21 cellular contexts compared by ENCODE assay signal in the genomic region with DNA sequence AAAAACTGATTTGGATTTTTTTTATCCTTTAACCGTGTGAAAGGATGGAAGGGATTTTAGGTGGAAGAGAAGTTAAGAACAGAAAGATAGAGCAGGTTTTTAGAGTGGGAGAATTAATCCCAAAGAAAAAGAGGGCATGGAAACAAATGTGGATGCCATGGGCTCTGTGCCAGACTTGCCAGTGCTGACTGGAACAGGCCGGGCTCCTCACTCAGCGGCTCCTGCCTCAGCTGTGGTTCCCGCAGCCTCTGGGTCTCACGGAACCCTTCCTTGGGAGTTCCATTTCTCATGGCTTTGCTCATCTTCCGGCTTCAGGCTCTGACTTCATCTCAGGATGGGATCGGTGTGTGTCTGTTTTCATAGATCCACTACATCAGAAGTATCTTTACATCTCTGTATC.
"Had no signal": no experiment of that assay in that cellular context is flagged by ENCODE, and none has a peak within 500 bp of the region (broad histone marks: within the 10 kb centered on the region; RNA-seq: fewer than 3 reads in every experiment).

No MANE protein-coding gene starts in this region.

- H3K79me2 ChIP-seq: parathyroid adenoma had no signal

- H3K4me3 ChIP-seq: left ventricle myocardium inferior, suprapubic skin, vagina had no signal

- DNase-seq: activated CD4-positive, alpha-beta T cell treated with anti-CD3 and anti-CD28 coated beads, Interleukin-2, amount 10 ng/mL, durations not matched to agents 24 days and 14 days; activated CD8-positive, alpha-beta T cell treated with anti-CD3 and anti-CD28 coated beads, Interleukin-2, amount 10 ng/mL, durations not matched to agents 7 days and 5 days; activated naive CD4-positive, alpha-beta T cell treated with anti-CD3 and anti-CD28 coated beads for 36 hours; activated naive CD8-positive, alpha-beta T cell treated with anti-CD3 and anti-CD28 coated beads, Interleukin-2, amount 50 U/mL, for 24 hours; activated T-cell treated with anti-CD3 and anti-CD28 coated beads, Interleukin-2, amount 50 U/mL, for 24 hours; dermis blood vessel endothelial cell; foreskin fibroblast; glutamatergic neuron; left ventricle myocardium inferior; naive thymus-derived CD8-positive, alpha-beta T cell; stimulated activated CD4-positive, alpha-beta T cell treated with anti-CD3 and anti-CD28 coated beads, Interleukin-12 subunit alpha, Interleukin-12 subunit beta, amount 100 ng/mL, for 4 hours; stimulated activated CD4-positive, alpha-beta T cell treated with anti-CD3 and anti-CD28 coated beads, Interleukin-2, amount 100 ng/mL, for 24 hours; stimulated activated naive CD4-positive, alpha-beta T cell treated with Interleukin-2 at 50 U/mL for 16 hours; T-helper 1 cell; T-helper 9 cell; trophoblast cell had no signal

- H3K4me1 ChIP-seq: parathyroid adenoma had no signal

- H3K36me3 ChIP-seq: neutrophil, vagina had no signal

- H2AFZ ChIP-seq: parathyroid adenoma had no signal

- H3K9me3 ChIP-seq: left ventricle myocardium inferior, neutrophil, suprapubic skin, vagina had no signal

- H3K27ac ChIP-seq: epithelial cell of prostate, left ventricle myocardium inferior, neutrophil, parathyroid adenoma, suprapubic skin, vagina had no signal

- ATAC-seq: activated CD8-positive, alpha-beta T cell treated with anti-CD3 and anti-CD28 coated beads, Interleukin-2, amount 10 ng/mL, durations not matched to agents 7 days and 5 days; activated naive CD8-positive, alpha-beta T cell treated with anti-CD3 and anti-CD28 coated beads, Interleukin-2, amount 50 U/mL, for 24 hours; naive thymus-derived CD8-positive, alpha-beta T cell had no signal

- H3K27me3 ChIP-seq: suprapubic skin, vagina had no signal

- H3K9ac ChIP-seq: parathyroid adenoma had no signal
